In genomic region chr9:5425006-5425628, GRCh38 we compare ENCODE assay signal across 7 cellular contexts. TPM values are rescaled to one million over a fixed set of nuclear protein-coding genes. Genes with fewer than 3 reads are reported as not detected.
DNase-seq lines count a peak whose midpoint lies in the region; ATAC-seq lines count a peak whose summit lies in the region.

No MANE protein-coding gene starts in this region.

- in situ Hi-C loops in KBM-7 (cut with MboI; ENCODE audit: low pct_unique_long_range_greater_than_20kb, low sequenced_read_pairs): loop anchor here (25.0 kb wide), 1 partner anchor 663 kb away; no protein-coding TSS in a partner anchor

- no peaks in the 10 kb centered on the region for H3K4me1 Mint-ChIP-seq in immature natural killer cell

- H3K36me3 Mint-ChIP-seq in immature natural killer cell: peaks cover 0 to under 1% (median 0%) of the 10 kb centered on the region in 3 donors

- no peak for ATAC-seq in HG02884 (IDR thresholded peaks at IDR 0.05; ENCODE audit: unreplicated experiment)

- no peaks in the 10 kb centered on the region for H3K9me3 Mint-ChIP-seq in immature natural killer cell

- H3K27ac Mint-ChIP-seq in immature natural killer cell: no peak overlapping the region

- no peaks in the 10 kb centered on the region for H3K27me3 Mint-ChIP-seq in immature natural killer cell (ENCODE audit: low read depth in 3 of 3)

- DNase-seq in EH (ENCODE audit: low read depth) (peak; percentile 36), KBM-7 (peak; percentile 63), SKM-1 treated with dmso at 0.1 percent for 144 hours (lab: John Stamatoyannopoulos, UW; ENCODE audit: unreplicated experiment) (peak; percentile 57), immature natural killer cell (peak; percentile 26 to 45 (median 29)), NCI-H2107 (lab: John Stamatoyannopoulos, UW) (no peak), dedifferentiated amniotic fluid mesenchymal stem cell (ENCODE audit: extremely low spot score) (no peak)

- no peak overlapping the region for H3K4me3 Mint-ChIP-seq in immature natural killer cell

RNA-seq across cellular contexts. Expression of gene PLGRKT, which starts 12.6 kb away (rescaled TPM):
- polyA plus RNA-seq in immature natural killer cell: 10 to 100 TPM; 45.4 to 59.6 (median 57.0) TPM

RNA-seq across cellular contexts. Expression of gene CD274, which starts 25.2 kb away (rescaled TPM):
- 1 to 10 TPM; 1.5 to 3.1 (median 2.4) TPM for polyA plus RNA-seq in immature natural killer cell

Comparison
In these comparisons a context has a peak if more than half of its experiments do, and no peak if none do; other contexts are left out.
1. DNase-seq: peak in EH (single experiment), KBM-7 (single experiment), SKM-1 treated with dmso at 0.1 percent for 144 hours (single experiment) and immature natural killer cell (3 of 3); none in NCI-H2107 (single experiment) and dedifferentiated amniotic fluid mesenchymal stem cell (single experiment).